ENCODE assay signal across 27 cellular contexts in the genomic region with DNA sequence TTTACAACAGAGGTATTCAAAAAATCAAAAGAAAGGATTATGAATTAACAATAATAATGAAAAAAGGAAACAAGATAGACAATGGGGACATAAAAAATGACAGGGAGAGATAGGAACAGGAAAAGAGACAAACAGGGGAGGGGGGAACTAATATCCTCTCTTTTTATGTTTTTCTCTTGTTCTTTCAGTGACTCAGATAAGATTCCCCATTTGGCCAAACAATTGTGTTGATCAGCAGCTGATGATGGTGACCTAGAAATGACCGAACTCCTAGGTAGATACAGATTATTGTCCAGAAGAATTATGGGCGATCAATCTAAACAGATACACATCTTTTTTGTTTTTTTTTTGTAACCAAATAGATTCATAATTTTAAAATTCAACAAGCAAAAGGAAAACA.
"Had no signal": no experiment of that assay in that cellular context is flagged by ENCODE, and none has a peak within 500 bp of the region (broad histone marks: within the 10 kb centered on the region; RNA-seq: fewer than 3 reads in every experiment).

No MANE protein-coding gene starts in this region.

- H3K4me1 ChIP-seq: left lung, prostate gland, testis, tibial artery had no signal

- FAIRE-seq: islet of Langerhans had no signal

- H3K27ac ChIP-seq: coronary artery, dorsolateral prefrontal cortex, esophagus squamous epithelium, heart right ventricle, left lung, prostate gland, right atrium auricular region, testis, tibial artery had no signal

- H3K36me3 ChIP-seq: esophagus squamous epithelium, heart right ventricle, left lung, prostate gland, right atrium auricular region, tibial artery had no signal

- H3K4me3 ChIP-seq: coronary artery, dorsolateral prefrontal cortex, esophagus squamous epithelium, heart right ventricle, left lung, prostate gland, right atrium auricular region, smooth muscle cell, testis, tibial artery had no signal

- H3K27me3 Mint-ChIP-seq: type B pancreatic cell had no signal

- H3K9me3 Mint-ChIP-seq: neural crest cell had no signal

- H3K4me3 Mint-ChIP-seq: natural killer cell; neural crest cell; stimulated activated effector memory CD8-positive, alpha-beta T cell treated with anti-CD3 and anti-CD28 coated beads, Interleukin-12 subunit alpha, Interleukin-12 subunit beta, amount 100 ng/mL, for 72 hours; type B pancreatic cell had no signal

- H3K27ac Mint-ChIP-seq: natural killer cell; stimulated activated effector memory CD8-positive, alpha-beta T cell treated with anti-CD3 and anti-CD28 coated beads, Interleukin-12 subunit alpha, Interleukin-12 subunit beta, amount 100 ng/mL, for 72 hours; type B pancreatic cell had no signal

- H3K27me3 ChIP-seq: esophagus squamous epithelium, heart right ventricle, left lung, right atrium auricular region, testis, tibial artery had no signal

- ATAC-seq: heart right ventricle; left cardiac atrium; left lung; natural killer cell; sciatic nerve; stimulated activated effector memory CD8-positive, alpha-beta T cell treated with anti-CD3 and anti-CD28 coated beads, Interleukin-12 subunit alpha, Interleukin-12 subunit beta, amount 100 ng/mL, for 72 hours; stimulated activated naive CD8-positive, alpha-beta T cell treated with anti-CD3 and anti-CD28 coated beads, Interleukin-15, Interleukin-2, amounts not matched to agents 100 U/mL and 50 U/mL, for 24 hours had no signal

- H3K9me3 ChIP-seq: esophagus squamous epithelium, heart right ventricle, prostate gland, right atrium auricular region, testis, tibial artery had no signal

- H3K36me3 Mint-ChIP-seq: natural killer cell; stimulated activated effector memory CD8-positive, alpha-beta T cell treated with anti-CD3 and anti-CD28 coated beads, Interleukin-12 subunit alpha, Interleukin-12 subunit beta, amount 100 ng/mL, for 72 hours; type B pancreatic cell had no signal

- DNase-seq: dorsolateral prefrontal cortex; effector CD4-positive, alpha-beta T cell; erythroblast; esophagus squamous epithelium; foreskin melanocyte; glutamatergic neuron; heart right ventricle; hippocampal formation; left cardiac atrium; left lung; mammary epithelial cell; natural killer cell; stimulated activated CD4-positive, alpha-beta T cell treated with anti-CD3 and anti-CD28 coated beads, Interleukin-2, amount 100 ng/mL, for 24 hours; stimulated activated CD4-positive, alpha-beta T cell treated with anti-CD3 and anti-CD28 coated beads, Interleukin-4, amount 100 ng/mL, for 24 hours; stimulated activated naive CD8-positive, alpha-beta T cell treated with anti-CD3 and anti-CD28 coated beads, Interleukin-15, Interleukin-2, amounts not matched to agents 100 U/mL and 50 U/mL, for 24 hours; substantia nigra; testis; tibial artery had no signal

- H3K4me1 Mint-ChIP-seq: natural killer cell; stimulated activated effector memory CD8-positive, alpha-beta T cell treated with anti-CD3 and anti-CD28 coated beads, Interleukin-12 subunit alpha, Interleukin-12 subunit beta, amount 100 ng/mL, for 72 hours had no signal
